ENCODE assay signal across 1 cellular context in genomic region chr19:1094655-1094977, GRCh38.
TF ChIP-seq lines count a peak whose summit lies in the region.

No MANE protein-coding gene starts in this region.

TF ChIP-seq in GM12878, 131 proteins besides CTCF, POLR2A, EP300 and RAD21:
- TF ChIP-seq NR2C1 (IDR thresholded peaks at IDR 0.05) (no peak), NKRF (conservative IDR thresholded peaks at IDR 0.05) (no peak)
